Comparison of ENCODE assay signal across 11 cellular contexts in the genomic region with DNA sequence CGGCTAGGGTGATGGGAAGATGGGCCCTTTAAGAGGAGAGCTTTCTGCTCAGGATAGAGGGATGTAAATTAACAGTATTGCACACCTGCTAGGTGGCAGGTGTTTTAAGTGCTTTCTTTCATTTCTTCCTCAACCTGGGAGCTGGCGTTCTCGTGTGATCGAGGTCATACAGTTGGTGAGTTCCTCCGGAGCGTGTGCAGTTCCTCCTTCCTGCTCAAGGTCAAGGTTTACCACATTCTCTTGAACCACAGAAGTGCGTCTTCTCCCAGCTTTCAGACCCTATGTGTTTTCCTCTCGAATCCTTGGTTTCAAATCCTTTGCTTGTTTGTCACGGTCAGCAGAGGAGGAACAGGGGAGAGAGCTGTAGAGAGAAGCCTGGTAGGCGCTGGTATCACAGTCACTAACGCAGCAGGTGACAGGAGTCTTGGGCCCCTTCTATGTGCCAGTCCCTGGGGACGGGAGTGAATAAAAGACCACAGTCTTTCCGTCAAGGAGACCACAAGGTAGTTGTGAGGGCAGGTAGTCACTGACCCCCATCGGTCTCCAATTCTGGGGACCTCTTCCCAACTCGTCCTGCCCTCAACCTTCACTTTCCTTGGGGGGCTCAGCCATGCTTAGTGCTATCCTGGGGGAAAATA. TPM values are rescaled to one million over a fixed set of nuclear protein-coding genes. Genes with fewer than 3 reads are reported as not detected.
DNase-seq lines count a peak whose midpoint lies in the region; ATAC-seq, FAIRE-seq and TF ChIP-seq lines count a peak whose summit lies in the region.
"Had no signal": no experiment of that assay in that cellular context is flagged by ENCODE, and none has a peak within 500 bp of the region (broad histone marks: within the 10 kb centered on the region; RNA-seq: fewer than 3 reads in every experiment).

No MANE protein-coding gene starts in this region.

- peak overlapping the region; percentile 62 for H3K4me3 Mint-ChIP-seq in stimulated activated naive CD8-positive, alpha-beta T cell treated with anti-CD3 and anti-CD28 coated beads, Interleukin-15, Interleukin-2, amounts not matched to agents 100 ng/mL and 50 ng/mL, for 24 hours

- TF ChIP-seq EP300 in esophagus muscularis mucosa (IDR thresholded peaks at IDR 0.05), result no peak
- TF ChIP-seq EP300 in HepG2 (IDR thresholded peaks at IDR 0.05; ENCODE audit: low read depth in 2 of 2, low read length in 2 of 2), result no peak
- TF ChIP-seq EP300 in HepG2 (CRISPR knock-in tag; IDR thresholded peaks at IDR 0.05; ENCODE audit: borderline replicate concordance), result no peak

- FAIRE-seq in HepG2 (lab: Jason Lieb, UNC), result no peak

- CTCF ChIA-PET in HepG2 (lab: Yijun Ruan, JAX; ENCODE audit: low intra/inter-chr PET ratio, low total read pairs), result no interaction called here

- no peak for ATAC-seq in stimulated activated naive CD8-positive, alpha-beta T cell treated with anti-CD3 and anti-CD28 coated beads, Interleukin-15, Interleukin-2, amounts not matched to agents 100 U/mL and 50 U/mL, for 24 hours
- no peak for ATAC-seq in HepG2
- no peak for ATAC-seq in GM18519 (IDR thresholded peaks at IDR 0.05; ENCODE audit: low FRiP score, unreplicated experiment)

- DNase-seq in stimulated activated naive CD8-positive, alpha-beta T cell treated with anti-CD3 and anti-CD28 coated beads, Interleukin-15, Interleukin-2, amounts not matched to agents 100 U/mL and 50 U/mL, for 24 hours, result no peak
- peak; percentile 16 for DNase-seq in NCI-H2196 treated with DMSO at 0.1 percent for 48 hours (lab: John Stamatoyannopoulos, UW; ENCODE audit: unreplicated experiment)
- DNase-seq in caudate nucleus (lab: John Stamatoyannopoulos, UW), result no peak
- DNase-seq in SW480 (ENCODE audit: low spot score), result no peak
- DNase-seq in esophagus muscularis mucosa (ENCODE audit: extremely low spot score), result no peak
- no peak for DNase-seq in HepG2 (ENCODE audit: low spot score)
- DNase-seq: OCI-M1 had no signal

- H3K79me2 ChIP-seq in HepG2 (ENCODE audit: insufficient read depth, low read length), result no peaks in the 10 kb centered on the region

- H3K4me1 Mint-ChIP-seq in stimulated activated naive CD8-positive, alpha-beta T cell treated with anti-CD3 and anti-CD28 coated beads, Interleukin-15, Interleukin-2, amounts not matched to agents 100 ng/mL and 50 ng/mL, for 24 hours (ENCODE audit: low read depth), result peaks cover 40% of the 10 kb centered on the region

- POLR2A ChIA-PET in HepG2 (lab: Yijun Ruan, JAX), result no interaction called here

- peaks cover 9% of the 10 kb centered on the region for H3K27me3 Mint-ChIP-seq in stimulated activated naive CD8-positive, alpha-beta T cell treated with anti-CD3 and anti-CD28 coated beads, Interleukin-15, Interleukin-2, amounts not matched to agents 100 ng/mL and 50 ng/mL, for 24 hours

- no peak overlapping the region for H3K9ac ChIP-seq in HepG2 (ENCODE audit: insufficient read depth, low read depth, low read length)

- WGBS in esophagus muscularis mucosa, result 75% methylated on average over 14 of the region's 15 CpGs
- 17% methylated on average over 15 of the region's 15 CpGs for WGBS in HepG2 (ENCODE audit: low lambda C conversion rate)

- H3K36me3 ChIP-seq in esophagus muscularis mucosa, result no peaks in the 10 kb centered on the region
- no peaks in the 10 kb centered on the region for H3K36me3 ChIP-seq in HepG2 (replicated peaks in 1 of 2; ENCODE audit: control insufficient read depth in 1 of 2, insufficient read depth in 2 of 2, low read length in 2 of 2)
- H3K36me3 ChIP-seq: heart right ventricle had no signal

- H3K27ac ChIP-seq in caudate nucleus (ENCODE audit: low read depth, low read length), result peak overlapping the region; percentile 18
- H3K27ac ChIP-seq in esophagus muscularis mucosa (replicated peaks in 1 of 4), result no peak overlapping the region
- H3K27ac ChIP-seq in HepG2 (ENCODE audit: extremely low read length, insufficient read depth, low read length), result no peak overlapping the region

- H3K4me1 ChIP-seq in esophagus muscularis mucosa (peaks cover 13 to 58% (median 42%) of the 10 kb centered on the region in 4 donors), HepG2 (ENCODE audit: insufficient read depth, low read length) (no peaks in the 10 kb centered on the region)

- BruUV-seq in HepG2 (replicated peaks; lab: Mats Ljungman, UMichigan), result no TSS peak

- no peaks in the 10 kb centered on the region for H3K36me3 Mint-ChIP-seq in stimulated activated naive CD8-positive, alpha-beta T cell treated with anti-CD3 and anti-CD28 coated beads, Interleukin-15, Interleukin-2, amounts not matched to agents 100 ng/mL and 50 ng/mL, for 24 hours (ENCODE audit: low read depth)
- H3K36me3 Mint-ChIP-seq: mesothelial cell of epicardium had no signal

- no peaks in the 10 kb centered on the region for H4K20me1 ChIP-seq in HepG2 (ENCODE audit: insufficient read depth, low read length)

- no peak for TF ChIP-seq RAD21 in HepG2 (CRISPR knock-in tag; IDR thresholded peaks at IDR 0.05)

- intact Hi-C loops in esophagus muscularis mucosa (cut with DNase I), result no loop called here
- intact Hi-C loops in HepG2 (cut with micrococcal nuclease; ENCODE audit: unreplicated experiment), result no loop called here

- H3K27me3 ChIP-seq in esophagus muscularis mucosa, result peaks cover 0 to 41% (median 0%) of the 10 kb centered on the region in 4 donors
- peaks cover 6 to 60% of the 10 kb centered on the region in 2 experiments for H3K27me3 ChIP-seq in HepG2 (ENCODE audit: control insufficient read depth in 1 of 2, insufficient read depth in 2 of 2, low read length in 2 of 2)

- in situ Hi-C loops in HepG2 (cut with HindIII; ENCODE audit: extremely low pct_ligation_motif_present, low pct_unique_long_range_greater_than_20kb), result no loop called here

- no peak overlapping the region for H3K4me3 ChIP-seq in esophagus muscularis mucosa
- no peak overlapping the region for H3K4me3 ChIP-seq in HepG2 (replicated peaks in 1 of 3; ENCODE audit: insufficient read depth in 1 of 3, low read depth in 2 of 3, low read length in 3 of 3)

- no peak overlapping the region for H2AFZ ChIP-seq in HepG2 (ENCODE audit: low read length)

- TF ChIP-seq CTCF in esophagus muscularis mucosa (IDR thresholded peaks at IDR 0.05) (no peak), HepG2 (CRISPR knock-in tag; IDR thresholded peaks at IDR 0.05) (no peak)

- H3K4me2 ChIP-seq in HepG2 (ENCODE audit: low read depth, low read length), result no peak overlapping the region

- no peaks in the 10 kb centered on the region for H3K9me3 Mint-ChIP-seq in stimulated activated naive CD8-positive, alpha-beta T cell treated with anti-CD3 and anti-CD28 coated beads, Interleukin-15, Interleukin-2, amounts not matched to agents 100 ng/mL and 50 ng/mL, for 24 hours
- H3K9me3 Mint-ChIP-seq: mesothelial cell of epicardium had no signal

- TF ChIP-seq POLR2A in esophagus muscularis mucosa (IDR thresholded peaks at IDR 0.05; ENCODE audit: low read depth) (no peak), HepG2 (IDR thresholded peaks at IDR 0.05; ENCODE audit: insufficient read depth in 1 of 2, low read depth in 2 of 2, low read length in 2 of 2) (no peak)

- no peak overlapping the region for H3K27ac Mint-ChIP-seq in stimulated activated naive CD8-positive, alpha-beta T cell treated with anti-CD3 and anti-CD28 coated beads, Interleukin-15, Interleukin-2, amounts not matched to agents 100 ng/mL and 50 ng/mL, for 24 hours
- H3K27ac Mint-ChIP-seq: mesothelial cell of epicardium had no signal

- H3K9me3 ChIP-seq in esophagus muscularis mucosa, result no peaks in the 10 kb centered on the region
- H3K9me3 ChIP-seq in HepG2 (ENCODE audit: low read length), result no peaks in the 10 kb centered on the region
- H3K9me3 ChIP-seq: heart right ventricle had no signal

RNA-seq across cellular contexts. Expression of a gene that starts 0.8 kb away (rescaled TPM):
- total RNA-seq in esophagus muscularis mucosa (not detected), HepG2 (2016; rRNA removed; fragmentation: Illumina TruSeq; extraction: Trizol) (not detected in 2 replicates)
- total RNA-seq in HepG2 (2016; cell fraction: cytosol; rRNA removed; fragmentation: Illumina TruSeq; extraction: Trizol; ENCODE audit: low read depth), result not detected in 2 replicates
- not detected in 2 replicates for total RNA-seq in HepG2 (2016; cell fraction: insoluble cytoplasmic fraction; rRNA removed; fragmentation: Illumina TruSeq; extraction: Trizol)
- not detected in 2 replicates for total RNA-seq in HepG2 (2016; cell fraction: membrane; rRNA removed; fragmentation: Illumina TruSeq; extraction: Trizol)
- not detected in 2 replicates for total RNA-seq in HepG2 (2016; cell fraction: nucleus; rRNA removed; fragmentation: Illumina TruSeq; extraction: Trizol)
- polyA plus RNA-seq in HepG2 (2011; rRNA removed), result not detected in 2 replicates
- not detected in 2 replicates for polyA plus RNA-seq in HepG2 (2011; cell fraction: cytosol; rRNA removed)
- not detected in 2 replicates for polyA plus RNA-seq in HepG2 (2011; cell fraction: nucleus; rRNA removed)
- polyA plus RNA-seq in HepG2 (2012), result not detected in 2 replicates
- not detected in 2 replicates for polyA plus RNA-seq in HepG2 (2016; cell fraction: cytosol; fragmentation: Illumina TruSeq; extraction: Trizol; ENCODE audit: low read depth)
- polyA plus RNA-seq in HepG2 (2016; cell fraction: insoluble cytoplasmic fraction; fragmentation: Illumina TruSeq; extraction: Trizol; ENCODE audit: low read depth), result not detected in 2 replicates
- polyA plus RNA-seq in HepG2 (2016; cell fraction: membrane; fragmentation: Illumina TruSeq; extraction: Trizol; ENCODE audit: low read depth), result not detected in 2 replicates
- not detected in 2 replicates for polyA plus RNA-seq in HepG2 (2016; cell fraction: nucleus; fragmentation: Illumina TruSeq; extraction: Trizol; ENCODE audit: insufficient read depth, low read depth)
- not detected in 2 replicates for polyA minus RNA-seq in HepG2 (2011; rRNA and poly(A)+ RNA removed; ENCODE audit: low replicate concordance)
- not detected in 2 replicates for polyA minus RNA-seq in HepG2 (2011; cell fraction: cytosol; rRNA and poly(A)+ RNA removed)
- not detected in 2 replicates for polyA minus RNA-seq in HepG2 (2011; cell fraction: nucleus; rRNA and poly(A)+ RNA removed)
- total RNA-seq: mesothelial cell of epicardium had no signal
- polyA plus RNA-seq: heart right ventricle had no signal

RNA-seq across cellular contexts. Expression of a gene that starts 51.2 kb away (rescaled TPM):
- total RNA-seq in esophagus muscularis mucosa (1 to 10 TPM in 3 of 4 donors, under 1 TPM in 1; under 0.01 to 3.8 (median 1.3) TPM), HepG2 (2016; rRNA removed; fragmentation: Illumina TruSeq; extraction: Trizol) (not detected in 2 replicates)
- total RNA-seq in HepG2 (2016; cell fraction: cytosol; rRNA removed; fragmentation: Illumina TruSeq; extraction: Trizol; ENCODE audit: low read depth), result not detected in 2 replicates
- total RNA-seq in HepG2 (2016; cell fraction: insoluble cytoplasmic fraction; rRNA removed; fragmentation: Illumina TruSeq; extraction: Trizol), result not detected in 2 replicates
- total RNA-seq in HepG2 (2016; cell fraction: membrane; rRNA removed; fragmentation: Illumina TruSeq; extraction: Trizol), result not detected in 2 replicates
- not detected in 2 replicates for total RNA-seq in HepG2 (2016; cell fraction: nucleus; rRNA removed; fragmentation: Illumina TruSeq; extraction: Trizol)
- not detected in 2 replicates for polyA plus RNA-seq in HepG2 (2011; rRNA removed)
- not detected in 2 replicates for polyA plus RNA-seq in HepG2 (2011; cell fraction: cytosol; rRNA removed)
- not detected in 2 replicates for polyA plus RNA-seq in HepG2 (2011; cell fraction: nucleus; rRNA removed)
- polyA plus RNA-seq in HepG2 (2012), result not detected in 2 replicates
- polyA plus RNA-seq in HepG2 (2016; cell fraction: cytosol; fragmentation: Illumina TruSeq; extraction: Trizol; ENCODE audit: low read depth), result not detected in 2 replicates
- not detected in 2 replicates for polyA plus RNA-seq in HepG2 (2016; cell fraction: insoluble cytoplasmic fraction; fragmentation: Illumina TruSeq; extraction: Trizol; ENCODE audit: low read depth)
- not detected in 2 replicates for polyA plus RNA-seq in HepG2 (2016; cell fraction: membrane; fragmentation: Illumina TruSeq; extraction: Trizol; ENCODE audit: low read depth)
- polyA plus RNA-seq in HepG2 (2016; cell fraction: nucleus; fragmentation: Illumina TruSeq; extraction: Trizol; ENCODE audit: insufficient read depth, low read depth), result not detected in 2 replicates
- not detected in 2 replicates for polyA minus RNA-seq in HepG2 (2011; rRNA and poly(A)+ RNA removed; ENCODE audit: low replicate concordance)
- not detected in 2 replicates for polyA minus RNA-seq in HepG2 (2011; cell fraction: cytosol; rRNA and poly(A)+ RNA removed)
- not detected in 2 replicates for polyA minus RNA-seq in HepG2 (2011; cell fraction: nucleus; rRNA and poly(A)+ RNA removed)
- total RNA-seq: mesothelial cell of epicardium had no signal
